In genomic region chr3:188469228-188469885, GRCh38 we compare ENCODE assay signal across 12 cellular contexts.
DNase-seq lines count a peak whose midpoint lies in the region; ATAC-seq and TF ChIP-seq lines count a peak whose summit lies in the region.
"Had no signal": no experiment of that assay in that cellular context is flagged by ENCODE, and none has a peak within 500 bp of the region (broad histone marks: within the 10 kb centered on the region; RNA-seq: fewer than 3 reads in every experiment).

No MANE protein-coding gene starts in this region.

- H3K4me1 ChIP-seq in adrenal gland (replicated peaks in 1 of 2), result peaks cover 12 to 42% of the 10 kb centered on the region in 2 donors

- no peak for TF ChIP-seq CTCF in adrenal gland (IDR thresholded peaks at IDR 0.05)
- no peak for TF ChIP-seq CTCF in fibroblast of villous mesenchyme (IDR thresholded peaks at IDR 0.05; ENCODE audit: insufficient read depth, low read depth, low read length)

- 68 to 75% (median 74%) methylated on average over 8 to 10 of the region's 10 CpGs for whole genome bisulfite sequencing in adrenal gland, 4 donors

- intact Hi-C loops in adrenal gland (cut with DNase I), result no loop called here

- no peaks in the 10 kb centered on the region for H3K9me3 ChIP-seq in adrenal gland (replicated peaks in 1 of 3)

- no peak for ATAC-seq in HG03460 (IDR thresholded peaks at IDR 0.05; ENCODE audit: unreplicated experiment)
- no peak for ATAC-seq in GM19035 (IDR thresholded peaks at IDR 0.05; ENCODE audit: unreplicated experiment)

- H3K27me3 ChIP-seq in adrenal gland, result no peaks in the 10 kb centered on the region

- DNase-seq in AG08396 (ENCODE audit: low spot score), result peak; percentile 21
- DNase-seq in adrenal gland, result peak in 1 of 7 donors; percentile 18
- peak; percentile 82 for DNase-seq in fibroblast of villous mesenchyme (ENCODE audit: low read depth)
- peak; percentile 35 for DNase-seq in pons (ENCODE audit: low spot score)
- DNase-seq in HUDEP-2 (lab: John Stamatoyannopoulos, UW; ENCODE audit: unreplicated experiment in 76 of 76), result no peak
- DNase-seq in NCI-H1930 (lab: John Stamatoyannopoulos, UW), result no peak
- DNase-seq: activated B cell treated with CpG ODN at 0.5 μM for 24 hours; activated T-cell treated with anti-CD3 and anti-CD28 coated beads, Interleukin-2, amount 50 U/mL, for 1 hour; NCI-H1092; stimulated activated CD4-positive, alpha-beta T cell treated with anti-CD3 and anti-CD28 coated beads, Interleukin-4, amount 100 ng/mL, for 4 hours had no signal

- no peaks in the 10 kb centered on the region for H3K36me3 ChIP-seq in adrenal gland (replicated peaks in 1 of 2)

- H3K4me3 ChIP-seq in adrenal gland, result no peak overlapping the region
- no peak overlapping the region for H3K4me3 ChIP-seq in fibroblast of villous mesenchyme (ENCODE audit: low read depth, low read length)

- H3K27ac ChIP-seq in adrenal gland, result peak overlapping the region in 4 of 5 donors; percentile 19 to 81 (median 55)

- no peak for TF ChIP-seq POLR2A in adrenal gland (IDR thresholded peaks at IDR 0.05)

Comparison
In these comparisons a context has a peak if more than half of its experiments do, and no peak if none do; other contexts are left out.
1. DNase-seq: peak in AG08396 (single experiment), fibroblast of villous mesenchyme (single experiment) and pons (single experiment); none in HUDEP-2 (0 of 76) and NCI-H1930 (0 of 2).